ENCODE assay signal across 9 cellular contexts in the genomic region with DNA sequence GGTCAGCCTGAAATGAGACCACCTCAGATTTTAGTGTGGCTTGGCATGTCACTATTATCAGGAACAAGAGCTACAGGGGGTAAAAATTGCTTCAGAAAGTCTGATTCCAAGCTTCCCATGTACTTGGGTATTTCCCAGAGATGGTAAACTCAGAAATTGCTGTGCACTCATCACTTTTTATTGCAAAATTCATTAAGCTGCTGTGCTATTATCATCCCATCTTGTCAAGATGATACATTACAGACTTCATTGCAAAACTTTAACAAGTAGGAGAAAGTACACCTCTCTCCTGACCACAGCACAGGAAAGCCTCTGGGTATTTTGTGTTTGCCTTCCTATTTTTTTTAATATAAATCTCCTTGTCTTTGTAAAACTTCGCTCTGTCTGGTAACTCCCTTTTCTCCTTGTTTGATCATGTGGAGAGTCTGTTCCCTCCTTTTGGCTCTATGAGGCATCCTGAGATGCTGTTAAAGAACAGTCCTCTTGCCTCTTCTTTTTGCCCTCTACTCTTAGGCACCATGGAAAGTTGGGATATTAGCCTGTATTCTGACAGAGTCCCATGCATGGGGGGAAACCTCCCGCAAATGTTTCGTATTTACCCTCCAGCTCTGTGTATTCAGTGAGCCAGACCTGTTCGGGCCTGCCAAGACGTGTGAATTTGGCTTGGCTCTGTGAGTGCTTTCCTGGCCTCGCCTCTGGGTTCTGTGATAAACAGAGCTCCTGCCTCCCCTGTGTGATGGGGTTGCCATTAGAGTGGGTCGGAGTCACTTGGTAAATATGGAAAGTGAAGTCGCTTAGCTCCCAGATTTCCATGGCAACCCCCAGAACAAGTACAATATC.
A peak's percentile ranks its signal among the peaks of the same experiment; 100 is the strongest.
DNase-seq lines count a peak whose midpoint lies in the region; ATAC-seq lines count a peak whose summit lies in the region.
"Had no signal": no experiment of that assay in that cellular context is flagged by ENCODE, and none has a peak within 500 bp of the region (broad histone marks: within the 10 kb centered on the region; RNA-seq: fewer than 3 reads in every experiment).

No MANE protein-coding gene starts in this region.

- H3K27ac Mint-ChIP-seq in activated CD4-positive, alpha-beta T cell treated with anti-CD3 and anti-CD28 coated beads, Interleukin-2, amount 10 ng/mL, durations not matched to agents 24 days and 14 days: no peak overlapping the region

- intact Hi-C loops in activated CD4-positive, alpha-beta T cell treated with anti-CD3 and anti-CD28 coated beads, Interleukin-2, amount 10 ng/mL, durations not matched to agents 24 days and 14 days (cut with micrococcal nuclease): no loop called here

- no peaks in the 10 kb centered on the region for H3K9me3 ChIP-seq in muscle layer of duodenum (ENCODE audit: control insufficient read depth in 1 of 2, low read length in 2 of 2)
- H3K9me3 ChIP-seq: Peyer's patch had no signal

- ATAC-seq in HG03354 (IDR thresholded peaks at IDR 0.05; ENCODE audit: poor library complexity, severe bottlenecking, unreplicated experiment) (no peak), GM21825 (IDR thresholded peaks at IDR 0.05; ENCODE audit: unreplicated experiment) (no peak), HG02840 (IDR thresholded peaks at IDR 0.05; ENCODE audit: low FRiP score, unreplicated experiment) (no peak)

- peaks cover 11 to 16% of the 10 kb centered on the region in 2 donors for H3K4me1 ChIP-seq in muscle layer of duodenum (ENCODE audit: control insufficient read depth in 1 of 2, insufficient read depth in 2 of 2, low read length in 2 of 2)
- H3K4me1 ChIP-seq: Peyer's patch had no signal

- peaks cover 5% of the 10 kb centered on the region for H3K9me3 Mint-ChIP-seq in activated CD4-positive, alpha-beta T cell treated with anti-CD3 and anti-CD28 coated beads, Interleukin-2, amount 10 ng/mL, durations not matched to agents 24 days and 14 days

- H3K27ac ChIP-seq in muscle layer of duodenum (ENCODE audit: low read length): peak overlapping the region; percentile 36
- H3K27ac ChIP-seq: Peyer's patch had no signal

- no peak overlapping the region for H3K4me3 ChIP-seq in muscle layer of duodenum (ENCODE audit: low read depth in 1 of 2, low read length in 2 of 2)
- H3K4me3 ChIP-seq: Peyer's patch had no signal

- peaks cover 13% of the 10 kb centered on the region for H3K36me3 Mint-ChIP-seq in activated CD4-positive, alpha-beta T cell treated with anti-CD3 and anti-CD28 coated beads, Interleukin-2, amount 10 ng/mL, durations not matched to agents 24 days and 14 days (ENCODE audit: low read depth)

- H3K36me3 ChIP-seq in muscle layer of duodenum (ENCODE audit: control insufficient read depth in 1 of 2, insufficient read depth in 2 of 2, low read length in 2 of 2): peaks cover 0 to 5% of the 10 kb centered on the region in 2 donors

- peaks cover 12% of the 10 kb centered on the region for H3K4me1 Mint-ChIP-seq in activated CD4-positive, alpha-beta T cell treated with anti-CD3 and anti-CD28 coated beads, Interleukin-2, amount 10 ng/mL, durations not matched to agents 24 days and 14 days

- no peaks in the 10 kb centered on the region for H3K27me3 Mint-ChIP-seq in activated CD4-positive, alpha-beta T cell treated with anti-CD3 and anti-CD28 coated beads, Interleukin-2, amount 10 ng/mL, durations not matched to agents 24 days and 14 days

- DNase-seq in Ammon's horn (ENCODE audit: low spot score) (peak; percentile 81), NCI-H2196 treated with DMSO at 0.1 percent for 48 hours (lab: John Stamatoyannopoulos, UW; ENCODE audit: unreplicated experiment) (peak; percentile 25), cerebellum (ENCODE audit: low spot score) (peak; percentile 59)
- no peak for DNase-seq in activated CD4-positive, alpha-beta T cell treated with anti-CD3 and anti-CD28 coated beads, Interleukin-2, amount 10 ng/mL, durations not matched to agents 24 days and 14 days
- DNase-seq: Peyer's patch had no signal

- H3K27me3 ChIP-seq in muscle layer of duodenum (ENCODE audit: low read depth, low read length): no peaks in the 10 kb centered on the region
- H3K27me3 ChIP-seq: Peyer's patch had no signal

- H3K4me3 Mint-ChIP-seq in activated CD4-positive, alpha-beta T cell treated with anti-CD3 and anti-CD28 coated beads, Interleukin-2, amount 10 ng/mL, durations not matched to agents 24 days and 14 days: no peak overlapping the region
